Comparison of ENCODE assay signal across 8 cellular contexts in genomic region chr11:57668467-57668890, GRCh38. TPM values are rescaled to one million over a fixed set of nuclear protein-coding genes. Genes with fewer than 3 reads are reported as not detected.
DNase-seq lines count a peak whose midpoint lies in the region; ATAC-seq, FAIRE-seq and TF ChIP-seq lines count a peak whose summit lies in the region.

No MANE protein-coding gene starts in this region.

- peaks cover 53% of the 10 kb centered on the region for H3K4me1 Mint-ChIP-seq in brain

- H3K36me3 ChIP-seq in DOHH2 (ENCODE audit: control insufficient read depth, low read length) (peaks cover 43% of the 10 kb centered on the region), liver (ENCODE audit: control insufficient read depth in 4 of 4, insufficient read depth in 3 of 4, low read depth in 1 of 4, low read length in 3 of 4) (peaks cover 6 to 18% (median 14%) of the 10 kb centered on the region in 4 donors), tibial artery (peaks cover 15 to 21% (median 18%) of the 10 kb centered on the region in 3 donors)

- no peaks in the 10 kb centered on the region for H3K9me2 ChIP-seq in DOHH2 (replicated peaks; ENCODE audit: control insufficient read depth, low read length)

- H3K27ac ChIP-seq in DOHH2 (ENCODE audit: low read depth, low read length): peak overlapping the region; percentile 72
- peak overlapping the region; percentile 97 to 99 for H3K27ac ChIP-seq in liver (ENCODE audit: low read depth in 1 of 2, low read length in 2 of 2)
- H3K27ac ChIP-seq in tibial artery: peak overlapping the region; percentile 92 to 95

- H3F3A ChIP-seq in DOHH2 (ENCODE audit: control insufficient read depth, insufficient read depth): no peaks in the 10 kb centered on the region

- peak overlapping the region; percentile 71 for H3K4me2 ChIP-seq in DOHH2 (ENCODE audit: low read length)

- H3K4me1 ChIP-seq in DOHH2 (ENCODE audit: control insufficient read depth, low read length) (peaks cover 21% of the 10 kb centered on the region), liver (ENCODE audit: control insufficient read depth in 4 of 4, insufficient read depth in 4 of 4, low read length in 3 of 4) (peaks cover 2 to 23% (median 18%) of the 10 kb centered on the region in 4 donors), tibial artery (peaks cover 0 to 26% (median 18%) of the 10 kb centered on the region in 4 donors)

- FAIRE-seq in RCC 7860 (lab: Jason Lieb, UNC): no peak

- H3K9ac ChIP-seq in liver (ENCODE audit: low read depth in 1 of 2, low read length in 2 of 2): peak overlapping the region; percentile 95 to 97

- DNase-seq in NCI-H69 (lab: John Stamatoyannopoulos, UW) (peak; percentile 62), tibial artery (no peak), putamen (ENCODE audit: low spot score) (no peak), RCC 7860 (ENCODE audit: low spot score) (no peak)

- no peak for TF ChIP-seq RAD21 in liver (IDR thresholded peaks at IDR 0.05)

- H4K20me1 ChIP-seq in DOHH2 (ENCODE audit: control insufficient read depth, insufficient read depth, low read depth, low read length): peaks cover 12% of the 10 kb centered on the region; the same call in 1 of the 2 replicates

- intact Hi-C loops in tibial artery (cut with DNase I; ENCODE audit: low total_unique reads): loop anchor here (5.0 to 10.0 kb wide), 3 partner anchors 46 to 909 kb away; partner anchors contain the start of genes LPXN, MED19, TMX2 and ZFP91

- no peaks in the 10 kb centered on the region for H3K9me3 ChIP-seq in DOHH2 (ENCODE audit: control insufficient read depth, insufficient read depth, low read length)
- no peaks in the 10 kb centered on the region for H3K9me3 ChIP-seq in liver (ENCODE audit: control insufficient read depth in 4 of 4, low read length in 3 of 4)
- no peaks in the 10 kb centered on the region for H3K9me3 ChIP-seq in tibial artery

- TF ChIP-seq CTCF in DOHH2 (IDR thresholded peaks at IDR 0.05; ENCODE audit: low read depth, low read length, poor library complexity, severe bottlenecking) (no peak), brain (conservative IDR thresholded peaks at IDR 0.05) (no peak), liver (IDR thresholded peaks at IDR 0.05; ENCODE audit: low read depth, low read length, missing input control) (no peak), tibial artery (IDR thresholded peaks at IDR 0.05) (no peak)

- no peaks in the 10 kb centered on the region for H3K9me3 Mint-ChIP-seq in brain

- peaks cover 18% of the 10 kb centered on the region for H3K27me3 Mint-ChIP-seq in brain

- peaks cover 55% of the 10 kb centered on the region for H3K79me2 ChIP-seq in DOHH2 (ENCODE audit: control insufficient read depth, low read length)

- peak overlapping the region; percentile 100 for H3K27ac Mint-ChIP-seq in brain

- ATAC-seq in GM21528 (IDR thresholded peaks at IDR 0.05; ENCODE audit: low FRiP score, unreplicated experiment): peak; percentile 11

- peaks cover 15% of the 10 kb centered on the region for H3K36me3 Mint-ChIP-seq in brain

- WGBS in liver: under 1% methylated on average over 27 of the region's 27 CpGs

- peak overlapping the region; percentile 90 to 94 (median 93) for H3K4me3 Mint-ChIP-seq in brain

- H3K27me3 ChIP-seq in DOHH2 (ENCODE audit: control insufficient read depth, low read length): no peaks in the 10 kb centered on the region
- H3K27me3 ChIP-seq in liver (ENCODE audit: control insufficient read depth in 4 of 4, insufficient read depth in 4 of 4, low read length in 3 of 4): no peaks in the 10 kb centered on the region
- H3K27me3 ChIP-seq in tibial artery: no peaks in the 10 kb centered on the region

- H3K4me3 ChIP-seq in DOHH2 (ENCODE audit: low read length): peak overlapping the region; percentile 84
- peak overlapping the region; percentile 94 to 98 (median 96) for H3K4me3 ChIP-seq in liver (ENCODE audit: low read depth in 1 of 3, low read length in 3 of 3)
- H3K4me3 ChIP-seq in tibial artery: peak overlapping the region; percentile 72 to 76

TF ChIP-seq in liver, 16 proteins besides CTCF, POLR2A, EP300 and RAD21:
- peak in 1 of 2 donors; percentile 3 for TF ChIP-seq HNF4A (conservative IDR thresholded peaks at IDR 0.05)
- TF ChIP-seq GABPA (IDR thresholded peaks at IDR 0.05 in 1 of 2, conservative IDR thresholded peaks at IDR 0.05 in 1 of 2): no peak
TF ChIP-seq in liver: peak in this region for 1.

RNA-seq across cellular contexts. Expression of gene ZDHHC5, which starts 0.6 kb away (rescaled TPM):
- polyA plus RNA-seq in brain (ENCODE audit: insufficient read depth, low read depth, low replicate concordance) (37.7 TPM), liver (10 to 100 TPM in 1 of 2 donors, 1 to 10 TPM in 1; 7.2 to 25.1 TPM)
- 10 to 100 TPM; 27.1 to 31.4 TPM for total RNA-seq in liver

RNA-seq across cellular contexts. Expression of gene CLP1, which starts 10.9 kb away (rescaled TPM):
- polyA plus RNA-seq in brain (ENCODE audit: insufficient read depth, low read depth, low replicate concordance) (6.4 TPM), liver (1 to 10 TPM; 5.9 to 6.6 TPM)
- 10 to 100 TPM; 10.1 to 12.3 TPM for total RNA-seq in liver

RNA-seq across cellular contexts. Expression of gene YPEL4, which starts 18.8 kb away (rescaled TPM):
- polyA plus RNA-seq in brain (ENCODE audit: insufficient read depth, low read depth, low replicate concordance) (25.0 TPM), liver (under 1 TPM; 0.14 to 0.31 TPM)
- 10 to 100 TPM in 1 of 2 donors, under 1 TPM in 1; 0.08 to 19.9 TPM for total RNA-seq in liver

RNA-seq across cellular contexts. Expression of gene MED19, which starts 43.5 kb away (rescaled TPM):
- polyA plus RNA-seq in brain (ENCODE audit: insufficient read depth, low read depth, low replicate concordance): 38.6 TPM
- total RNA-seq in liver: 1 to 10 TPM; 4.4 to 5.6 TPM
- polyA plus RNA-seq in liver: 10 to 100 TPM in 1 of 2 donors, 1 to 10 TPM in 1; 7.5 to 11.3 TPM

RNA-seq across cellular contexts. Expression of gene TMX2, which starts 43.9 kb away (rescaled TPM):
- polyA plus RNA-seq in brain (ENCODE audit: insufficient read depth, low read depth, low replicate concordance) (155 TPM), liver (10 to 100 TPM; 69.8 to 70.9 TPM)
- total RNA-seq in liver: 10 to 100 TPM; 43.3 to 48.3 TPM

Comparison
In these comparisons a context has a peak if more than half of its experiments do, and no peak if none do; other contexts are left out.
1. RNA of gene YPEL4, which starts 18.8 kb away (polyA plus RNA-seq): 25.0 TPM in brain (single experiment); 0.14 to 0.31 TPM in liver; every median in the first group is over 10 times any median in the second.
2. Peak in every context shown above with its lines, with median percentiles within 50 percentile points of each other: H3K27ac ChIP-seq and H3K4me3 ChIP-seq.